25 cellular contexts compared by ENCODE assay signal in genomic region chr21:28402616-28402989, GRCh38.
DNase-seq lines count a peak whose midpoint lies in the region; ATAC-seq, FAIRE-seq and TF ChIP-seq lines count a peak whose summit lies in the region.
"Had no signal": no experiment of that assay in that cellular context is flagged by ENCODE, and none has a peak within 500 bp of the region (broad histone marks: within the 10 kb centered on the region; RNA-seq: fewer than 3 reads in every experiment).

No MANE protein-coding gene starts in this region.

- no peak for FAIRE-seq in bronchial epithelial cell (lab: Jason Lieb, UNC)
- FAIRE-seq: GM18507 had no signal

- H3K4me2 ChIP-seq in GM23248 (ENCODE audit: unreplicated experiment): no peak overlapping the region
- H3K4me2 ChIP-seq: KMS-11 had no signal

- peak overlapping the region; percentile 23; the same call in 1 of the 2 replicates for H3K27ac ChIP-seq in ACC112 (ENCODE audit: low read depth, low read length)
- H3K27ac ChIP-seq in GM23248: no peak overlapping the region
- no peak overlapping the region for H3K27ac ChIP-seq in foreskin keratinocyte
- H3K27ac ChIP-seq: KMS-11, Peyer's patch, SK-N-MC had no signal

- H2AFZ ChIP-seq in ACC112 (ENCODE audit: low read length, unreplicated experiment) (peak overlapping the region; percentile 57), GM23248 (no peak overlapping the region)

- H3K4me1 ChIP-seq in ACC112 (ENCODE audit: control insufficient read depth, insufficient read depth, low read length, unreplicated experiment) (peaks cover 5% of the 10 kb centered on the region), GM23248 (ENCODE audit: insufficient read depth) (0 out of 2 replicates have a peak, but pooled peaks cover 3% of the 10 kb centered on the region), foreskin keratinocyte (no peaks in the 10 kb centered on the region)
- H3K4me1 ChIP-seq: Peyer's patch had no signal

- H3K4me3 ChIP-seq in ACC112 (ENCODE audit: low read depth, low read length) (no peak overlapping the region), GM23248 (no peak overlapping the region), bronchial epithelial cell (ENCODE audit: low read depth, low read length) (no peak overlapping the region)
- H3K4me3 ChIP-seq: Peyer's patch, SK-N-MC had no signal

- no peaks in the 10 kb centered on the region for H3K27me3 ChIP-seq in ACC112 (ENCODE audit: insufficient read depth, low read length)
- no peaks in the 10 kb centered on the region for H3K27me3 ChIP-seq in GM23248 (replicated peaks; ENCODE audit: insufficient read depth)
- H3K27me3 ChIP-seq in bronchial epithelial cell (ENCODE audit: control insufficient read depth, insufficient read depth, low read length): no peaks in the 10 kb centered on the region
- H3K27me3 ChIP-seq in foreskin keratinocyte: no peaks in the 10 kb centered on the region
- H3K27me3 ChIP-seq: Peyer's patch had no signal

- no peaks in the 10 kb centered on the region for H4K20me1 ChIP-seq in GM23248 (ENCODE audit: insufficient read depth)

- DNase-seq in GM23248 (peak; percentile 26), bronchial epithelial cell (ENCODE audit: low read depth) (peak; percentile 32), foreskin keratinocyte (no peak), head of caudate nucleus (no peak), HK-2 (ENCODE audit: unreplicated experiment) (no peak), cerebellum (ENCODE audit: low spot score) (no peak), NCI-H1417 (lab: John Stamatoyannopoulos, UW) (no peak)
- DNase-seq: AML-193; C1 segment of cervical spinal cord; CD4-positive, alpha-beta memory T cell; COR-L47; DMS79; H7; NCI-H1048; NCI-H1417 treated with DMSO at 0.1 percent for 48 hours; NCI-H1694 treated with DMSO at 0.1 percent for 48 hours; NCI-H2081; NCI-H2227 treated with DMSO at 0.1 percent for 48 hours; NCI-H69; Peyer's patch; SIG-M5 had no signal

- 14 to 28% methylated on average over 1 of the region's 1 CpG for WGBS in GM23248 (ENCODE audit: low coverage in 1 of 2, low lambda C conversion rate in 2 of 2, missing lambda C conversion rate in 2 of 2), 2 experiments

- no peaks in the 10 kb centered on the region for H3K9me2 ChIP-seq in GM23248 (ENCODE audit: insufficient read depth)

- in situ Hi-C loops in GM23248 (cut with MboI): loop anchor here (10.0 kb wide), 1 partner anchor 62 kb away; no protein-coding TSS in a partner anchor

- TF ChIP-seq CTCF in bronchial epithelial cell (IDR thresholded peaks at IDR 0.05; ENCODE audit: insufficient read depth, low read length, severe bottlenecking): no peak
- no peak for TF ChIP-seq CTCF in foreskin keratinocyte (conservative IDR thresholded peaks at IDR 0.05)

- intact Hi-C loops in head of caudate nucleus (cut with DNase I): no loop called here

- no peaks in the 10 kb centered on the region for H3K79me2 ChIP-seq in ACC112 (ENCODE audit: control insufficient read depth, insufficient read depth, low read length, unreplicated experiment)
- H3K79me2 ChIP-seq in GM23248 (ENCODE audit: insufficient read depth): no peaks in the 10 kb centered on the region

- no peaks in the 10 kb centered on the region for H3K9me3 ChIP-seq in GM23248 (ENCODE audit: low read depth)
- H3K9me3 ChIP-seq: Peyer's patch had no signal

- no peak overlapping the region for H3K9ac ChIP-seq in GM23248
- H3K9ac ChIP-seq: KMS-11 had no signal

- H3F3A ChIP-seq in GM23248 (ENCODE audit: insufficient read depth): no peaks in the 10 kb centered on the region

- peak; percentile 28 for ATAC-seq in foreskin keratinocyte

- H3K36me3 ChIP-seq in ACC112 (ENCODE audit: insufficient read depth, low read length) (no peaks in the 10 kb centered on the region), GM23248 (ENCODE audit: low read depth) (no peaks in the 10 kb centered on the region), bronchial epithelial cell (ENCODE audit: control insufficient read depth, insufficient read depth, low read length) (no peaks in the 10 kb centered on the region)
- H3K36me3 ChIP-seq: Peyer's patch had no signal

Comparison
In these comparisons a context has a peak if more than half of its experiments do, and no peak if none do; other contexts are left out.
1. DNase-seq: peak in GM23248 (single experiment) and bronchial epithelial cell (single experiment); none in foreskin keratinocyte (0 of 2), head of caudate nucleus (0 of 42), HK-2 (single experiment), cerebellum (single experiment) and NCI-H1417 (0 of 3).